18 cellular contexts compared by ENCODE assay signal in genomic region chr18:36217348-36217747, GRCh38.
"Had no signal": no experiment of that assay in that cellular context is flagged by ENCODE, and none has a peak within 500 bp of the region (broad histone marks: within the 10 kb centered on the region; RNA-seq: fewer than 3 reads in every experiment).

No MANE protein-coding gene starts in this region.

- H3K4me1 Mint-ChIP-seq: natural killer cell; stimulated activated effector memory CD8-positive, alpha-beta T cell treated with anti-CD3 and anti-CD28 coated beads, Interleukin-12 subunit alpha, Interleukin-12 subunit beta, amount 100 ng/mL, for 72 hours had no signal

- H3K36me3 ChIP-seq: right atrium auricular region, suprapubic skin, thyroid gland, upper lobe of left lung, uterus had no signal

- FAIRE-seq: kidney had no signal

- H3K4me3 Mint-ChIP-seq: effector memory CD8-positive, alpha-beta T cell; natural killer cell; neural crest cell; stimulated activated effector memory CD8-positive, alpha-beta T cell treated with anti-CD3 and anti-CD28 coated beads, Interleukin-12 subunit alpha, Interleukin-12 subunit beta, amount 100 ng/mL, for 72 hours had no signal

- H3K27me3 ChIP-seq: esophagus squamous epithelium, right atrium auricular region, suprapubic skin, thyroid gland, upper lobe of left lung, uterus had no signal

- H3K36me3 Mint-ChIP-seq: natural killer cell; stimulated activated effector memory CD8-positive, alpha-beta T cell treated with anti-CD3 and anti-CD28 coated beads, Interleukin-12 subunit alpha, Interleukin-12 subunit beta, amount 100 ng/mL, for 72 hours had no signal

- H3K27ac Mint-ChIP-seq: effector memory CD8-positive, alpha-beta T cell; natural killer cell; stimulated activated effector memory CD8-positive, alpha-beta T cell treated with anti-CD3 and anti-CD28 coated beads, Interleukin-12 subunit alpha, Interleukin-12 subunit beta, amount 100 ng/mL, for 72 hours had no signal

- DNase-seq: effector memory CD8-positive, alpha-beta T cell; esophagus squamous epithelium; foreskin fibroblast; kidney; left cardiac atrium; mammary epithelial cell; natural killer cell; posterior cingulate gyrus; stimulated activated CD4-positive, alpha-beta T cell treated with anti-CD3 and anti-CD28 coated beads, Interleukin-4, amount 100 ng/mL, for 1 hour; stimulated activated CD8-positive, alpha-beta memory T cell treated with anti-CD3 and anti-CD28 coated beads, Interleukin-4, amount 100 ng/mL, for 48 hours; stimulated activated naive CD8-positive, alpha-beta T cell treated with anti-CD3 and anti-CD28 coated beads, Interleukin-15, Interleukin-2, amounts not matched to agents 100 U/mL and 50 U/mL, for 24 hours; thyroid gland; upper lobe of left lung; uterus had no signal

- H3K4me1 ChIP-seq: upper lobe of left lung, uterus had no signal

- H3K9me3 Mint-ChIP-seq: effector memory CD8-positive, alpha-beta T cell; natural killer cell; neural crest cell; stimulated activated effector memory CD8-positive, alpha-beta T cell treated with anti-CD3 and anti-CD28 coated beads, Interleukin-12 subunit alpha, Interleukin-12 subunit beta, amount 100 ng/mL, for 72 hours had no signal

- H3K4me3 ChIP-seq: esophagus squamous epithelium, right atrium auricular region, suprapubic skin, thyroid gland, upper lobe of left lung, uterus had no signal

- H3K9me3 ChIP-seq: esophagus squamous epithelium, right atrium auricular region, suprapubic skin, thyroid gland, upper lobe of left lung, uterus had no signal

- H3K27ac ChIP-seq: esophagus squamous epithelium, right atrium auricular region, suprapubic skin, thyroid gland, upper lobe of left lung, uterus had no signal

- ATAC-seq: effector memory CD8-positive, alpha-beta T cell; left cardiac atrium; natural killer cell; stimulated activated effector memory CD8-positive, alpha-beta T cell treated with anti-CD3 and anti-CD28 coated beads, Interleukin-12 subunit alpha, Interleukin-12 subunit beta, amount 100 ng/mL, for 72 hours; stimulated activated naive CD8-positive, alpha-beta T cell treated with anti-CD3 and anti-CD28 coated beads, Interleukin-15, Interleukin-2, amounts not matched to agents 100 U/mL and 50 U/mL, for 24 hours had no signal
